24 cellular contexts compared by ENCODE assay signal in the genomic region with DNA sequence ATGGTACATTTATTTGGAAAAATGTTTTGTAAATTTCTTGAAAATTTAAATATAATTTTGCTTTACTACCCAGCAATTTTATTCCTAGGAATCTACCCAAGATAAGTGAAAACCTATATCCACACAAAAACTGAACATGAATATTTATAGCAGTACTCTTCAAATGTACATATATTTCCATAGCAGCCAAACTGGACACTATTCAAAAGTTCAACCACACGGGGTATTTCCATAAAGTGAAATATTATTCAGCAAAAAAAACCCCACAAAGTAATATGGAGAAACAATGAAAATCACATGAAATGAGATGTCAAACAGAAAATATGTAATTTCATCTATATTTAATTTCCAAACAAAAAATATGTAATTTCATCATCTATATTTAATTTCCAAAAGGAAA.
"Had no signal": no experiment of that assay in that cellular context is flagged by ENCODE, and none has a peak within 500 bp of the region (broad histone marks: within the 10 kb centered on the region; RNA-seq: fewer than 3 reads in every experiment).

No MANE protein-coding gene starts in this region.

- H3K4me2 ChIP-seq: hepatocyte had no signal

- DNase-seq: dermis blood vessel endothelial cell; dorsolateral prefrontal cortex; effector CD4-positive, alpha-beta T cell; effector memory CD4-positive, alpha-beta T cell; foreskin keratinocyte; heart left ventricle; hypothalamus; immature natural killer cell; islet precursor cell; kidney; kidney glomerular epithelial cell; left lung; left ventricle myocardium superior; lower lobe of right lung; mesenchymal stem cell; mucosa of descending colon; naive B cell; naive thymus-derived CD8-positive, alpha-beta T cell had no signal

- H3K27me3 ChIP-seq: dorsolateral prefrontal cortex, esophagus muscularis mucosa, foreskin keratinocyte, gastroesophageal sphincter, heart left ventricle, hepatocyte, left lung had no signal

- H3K4me1 ChIP-seq: esophagus muscularis mucosa, foreskin keratinocyte, gastroesophageal sphincter, heart left ventricle, left lung, lower lobe of right lung had no signal

- H3K79me2 ChIP-seq: hepatocyte had no signal

- H3K36me3 ChIP-seq: esophagus muscularis mucosa, gastroesophageal sphincter, heart left ventricle, left lung, lower lobe of right lung had no signal

- H3K4me3 ChIP-seq: coronary artery, dorsolateral prefrontal cortex, esophagus muscularis mucosa, gastroesophageal sphincter, heart left ventricle, hepatocyte, left lung, lower lobe of right lung, mucosa of descending colon had no signal

- FAIRE-seq: endothelial cell of umbilical vein, frontal cortex, kidney had no signal

- H3K27ac ChIP-seq: coronary artery, dorsolateral prefrontal cortex, esophagus muscularis mucosa, foreskin keratinocyte, gastroesophageal sphincter, heart left ventricle, hepatocyte, left lung, lower lobe of right lung had no signal

- H3K9me3 ChIP-seq: esophagus muscularis mucosa, gastroesophageal sphincter, left lung, lower lobe of right lung, mucosa of descending colon had no signal

- H2AFZ ChIP-seq: hepatocyte had no signal

- ATAC-seq: foreskin keratinocyte; gastroesophageal sphincter; heart left ventricle; left lung; left ventricle myocardium superior; lower lobe of right lung; mucosa of descending colon; naive thymus-derived CD8-positive, alpha-beta T cell had no signal
